Comparison of ENCODE assay signal across 1 cellular context in the genomic region with DNA sequence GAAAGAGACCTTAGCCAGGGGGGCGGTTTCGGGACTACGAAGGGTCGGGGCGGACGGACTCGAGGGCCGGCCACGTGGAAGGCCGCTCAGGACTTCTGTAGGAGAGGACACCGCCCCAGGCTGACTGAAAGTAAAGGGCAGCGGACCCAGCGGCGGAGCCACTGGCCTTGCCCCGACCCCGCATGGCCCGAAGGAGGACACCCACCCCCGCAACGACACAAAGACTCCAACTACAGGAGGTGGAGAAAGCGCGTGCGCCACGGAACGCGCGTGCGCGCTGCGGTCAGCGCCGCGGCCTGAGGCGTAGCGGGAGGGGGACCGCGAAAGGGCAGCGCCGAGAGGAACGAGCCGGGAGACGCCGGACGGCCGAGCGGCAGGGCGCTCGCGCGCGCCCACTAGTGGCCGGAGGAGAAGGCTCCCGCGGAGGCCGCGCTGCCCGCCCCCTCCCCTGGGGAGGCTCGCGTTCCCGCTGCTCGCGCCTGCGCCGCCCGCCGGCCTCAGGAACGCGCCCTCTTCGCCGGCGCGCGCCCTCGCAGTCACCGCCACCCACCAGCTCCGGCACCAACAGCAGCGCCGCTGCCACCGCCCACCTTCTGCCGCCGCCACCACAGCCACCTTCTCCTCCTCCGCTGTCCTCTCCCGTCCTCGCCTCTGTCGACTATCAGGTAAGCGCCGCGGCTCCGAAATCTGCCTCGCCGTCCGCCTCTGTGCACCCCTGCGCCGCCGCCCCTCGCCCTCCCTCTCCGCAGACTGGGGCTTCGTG.
TF ChIP-seq lines count a peak whose summit lies in the region.

A gene (plus strand): TSS at position 533 of the 763 bp plus-strand sequence. CDS start 67,784 bp downstream, outside the sequence.

TF ChIP-seq in HepG2, 621 proteins besides CTCF, POLR2A, EP300 and RAD21 (continued from another document and continues in another):
- TF ChIP-seq, protein P1, sequence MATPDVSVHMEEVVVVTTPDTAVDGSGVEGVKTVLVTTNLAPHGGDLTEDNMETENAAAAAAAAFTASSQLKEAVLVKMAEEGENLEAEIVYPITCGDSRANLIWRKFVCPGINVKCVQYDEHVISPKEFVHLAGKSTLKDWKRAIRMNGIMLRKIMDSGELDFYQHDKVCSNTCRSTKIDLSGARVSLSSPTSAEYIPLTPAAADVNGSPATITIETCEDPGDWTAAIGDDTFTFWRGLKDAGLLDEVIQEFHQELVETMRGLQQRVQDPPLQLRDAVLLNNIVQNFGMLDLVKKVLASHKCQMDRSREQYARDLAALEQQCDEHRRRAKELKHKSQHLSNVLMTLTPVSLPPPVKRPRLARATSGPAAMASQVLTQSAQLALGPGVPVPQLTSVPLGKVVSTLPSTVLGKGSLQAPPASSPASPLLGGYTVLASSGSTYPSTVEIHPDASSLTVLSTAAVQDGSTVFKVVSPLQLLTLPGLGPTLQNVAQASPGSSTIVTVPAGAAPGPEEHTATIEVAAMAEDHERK (CRISPR knock-in tag; IDR thresholded peaks at IDR 0.05; ENCODE audit: low read depth) = peak; percentile 45; the same call in 1 of the 2 replicates
- TF ChIP-seq FOXM1 (CRISPR knock-in tag; IDR thresholded peaks at IDR 0.05) (no peak), SIN3A (IDR thresholded peaks at IDR 0.05; ENCODE audit: borderline replicate concordance, low read depth, low read length) (no peak), SP140L (CRISPR knock-in tag; IDR thresholded peaks at IDR 0.05; ENCODE audit: borderline replicate concordance) (no peak), MATR3 (CRISPR knock-in tag; IDR thresholded peaks at IDR 0.05) (no peak), ZNF703 (CRISPR knock-in tag; IDR thresholded peaks at IDR 0.05; ENCODE audit: borderline replicate concordance) (no peak), POLR2G (IDR thresholded peaks at IDR 0.05; ENCODE audit: low read depth, low read length) (peak; percentile 81), CHD2 (IDR thresholded peaks at IDR 0.05; ENCODE audit: low read depth, low read length) (no peak), GATA4 (IDR thresholded peaks at IDR 0.05; ENCODE audit: borderline replicate concordance, low read depth) (no peak), ONECUT2 (CRISPR knock-in tag; IDR thresholded peaks at IDR 0.05) (0 out of 2 replicates have a peak, but pooled peaks have one; percentile 44), SP1 (IDR thresholded peaks at IDR 0.05) (no peak), SP1 (CRISPR knock-in tag; IDR thresholded peaks at IDR 0.05) (peak; percentile 36; the same call in 1 of the 2 replicates), ZNF143 (CRISPR knock-in tag; IDR thresholded peaks at IDR 0.05) (no peak), NCOA5 (CRISPR knock-in tag; IDR thresholded peaks at IDR 0.05) (no peak), SRY (CRISPR knock-in tag; IDR thresholded peaks at IDR 0.05) (peak; percentile 50), TBX3 (IDR thresholded peaks at IDR 0.05; ENCODE audit: borderline replicate concordance) (no peak), KDM5A (IDR thresholded peaks at IDR 0.05; ENCODE audit: borderline replicate concordance, low read length) (peak; percentile 45; the same call in 1 of the 2 replicates), PHF5A (CRISPR knock-in tag; IDR thresholded peaks at IDR 0.05; ENCODE audit: low read depth, unreplicated experiment) (no peak), PHB2 (IDR thresholded peaks at IDR 0.05; ENCODE audit: partially characterized antibody) (no peak), ZNF432 (CRISPR knock-in tag; IDR thresholded peaks at IDR 0.05; ENCODE audit: borderline replicate concordance) (no peak), ZNF124 (CRISPR knock-in tag; IDR thresholded peaks at IDR 0.05) (no peak; the same call in none of the 2 replicates), ZNF713 (CRISPR knock-in tag; IDR thresholded peaks at IDR 0.05) (peak; percentile 75; the same call in 1 of the 2 replicates)
- TF ChIP-seq, protein P2, sequence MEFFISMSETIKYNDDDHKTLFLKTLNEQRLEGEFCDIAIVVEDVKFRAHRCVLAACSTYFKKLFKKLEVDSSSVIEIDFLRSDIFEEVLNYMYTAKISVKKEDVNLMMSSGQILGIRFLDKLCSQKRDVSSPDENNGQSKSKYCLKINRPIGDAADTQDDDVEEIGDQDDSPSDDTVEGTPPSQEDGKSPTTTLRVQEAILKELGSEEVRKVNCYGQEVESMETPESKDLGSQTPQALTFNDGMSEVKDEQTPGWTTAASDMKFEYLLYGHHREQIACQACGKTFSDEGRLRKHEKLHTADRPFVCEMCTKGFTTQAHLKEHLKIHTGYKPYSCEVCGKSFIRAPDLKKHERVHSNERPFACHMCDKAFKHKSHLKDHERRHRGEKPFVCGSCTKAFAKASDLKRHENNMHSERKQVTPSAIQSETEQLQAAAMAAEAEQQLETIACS (CRISPR knock-in tag; IDR thresholded peaks at IDR 0.05) = peak; percentile 96
- TF ChIP-seq, protein P3, sequence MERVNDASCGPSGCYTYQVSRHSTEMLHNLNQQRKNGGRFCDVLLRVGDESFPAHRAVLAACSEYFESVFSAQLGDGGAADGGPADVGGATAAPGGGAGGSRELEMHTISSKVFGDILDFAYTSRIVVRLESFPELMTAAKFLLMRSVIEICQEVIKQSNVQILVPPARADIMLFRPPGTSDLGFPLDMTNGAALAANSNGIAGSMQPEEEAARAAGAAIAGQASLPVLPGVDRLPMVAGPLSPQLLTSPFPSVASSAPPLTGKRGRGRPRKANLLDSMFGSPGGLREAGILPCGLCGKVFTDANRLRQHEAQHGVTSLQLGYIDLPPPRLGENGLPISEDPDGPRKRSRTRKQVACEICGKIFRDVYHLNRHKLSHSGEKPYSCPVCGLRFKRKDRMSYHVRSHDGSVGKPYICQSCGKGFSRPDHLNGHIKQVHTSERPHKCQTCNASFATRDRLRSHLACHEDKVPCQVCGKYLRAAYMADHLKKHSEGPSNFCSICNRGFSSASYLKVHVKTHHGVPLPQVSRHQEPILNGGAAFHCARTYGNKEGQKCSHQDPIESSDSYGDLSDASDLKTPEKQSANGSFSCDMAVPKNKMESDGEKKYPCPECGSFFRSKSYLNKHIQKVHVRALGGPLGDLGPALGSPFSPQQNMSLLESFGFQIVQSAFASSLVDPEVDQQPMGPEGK (CRISPR knock-in tag; IDR thresholded peaks at IDR 0.05) = peak; percentile 72; the same call in 1 of the 2 replicates
- TF ChIP-seq, protein P4, sequence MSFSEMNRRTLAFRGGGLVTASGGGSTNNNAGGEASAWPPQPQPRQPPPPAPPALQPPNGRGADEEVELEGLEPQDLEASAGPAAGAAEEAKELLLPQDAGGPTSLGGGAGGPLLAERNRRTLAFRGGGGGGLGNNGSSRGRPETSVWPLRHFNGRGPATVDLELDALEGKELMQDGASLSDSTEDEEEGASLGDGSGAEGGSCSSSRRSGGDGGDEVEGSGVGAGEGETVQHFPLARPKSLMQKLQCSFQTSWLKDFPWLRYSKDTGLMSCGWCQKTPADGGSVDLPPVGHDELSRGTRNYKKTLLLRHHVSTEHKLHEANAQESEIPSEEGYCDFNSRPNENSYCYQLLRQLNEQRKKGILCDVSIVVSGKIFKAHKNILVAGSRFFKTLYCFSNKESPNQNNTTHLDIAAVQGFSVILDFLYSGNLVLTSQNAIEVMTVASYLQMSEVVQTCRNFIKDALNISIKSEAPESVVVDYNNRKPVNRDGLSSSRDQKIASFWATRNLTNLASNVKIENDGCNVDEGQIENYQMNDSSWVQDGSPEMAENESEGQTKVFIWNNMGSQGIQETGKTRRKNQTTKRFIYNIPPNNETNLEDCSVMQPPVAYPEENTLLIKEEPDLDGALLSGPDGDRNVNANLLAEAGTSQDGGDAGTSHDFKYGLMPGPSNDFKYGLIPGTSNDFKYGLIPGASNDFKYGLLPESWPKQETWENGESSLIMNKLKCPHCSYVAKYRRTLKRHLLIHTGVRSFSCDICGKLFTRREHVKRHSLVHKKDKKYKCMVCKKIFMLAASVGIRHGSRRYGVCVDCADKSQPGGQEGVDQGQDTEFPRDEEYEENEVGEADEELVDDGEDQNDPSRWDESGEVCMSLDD (CRISPR knock-in tag; IDR thresholded peaks at IDR 0.05; ENCODE audit: borderline replicate concordance) = no peak
- TF ChIP-seq, protein P5, sequence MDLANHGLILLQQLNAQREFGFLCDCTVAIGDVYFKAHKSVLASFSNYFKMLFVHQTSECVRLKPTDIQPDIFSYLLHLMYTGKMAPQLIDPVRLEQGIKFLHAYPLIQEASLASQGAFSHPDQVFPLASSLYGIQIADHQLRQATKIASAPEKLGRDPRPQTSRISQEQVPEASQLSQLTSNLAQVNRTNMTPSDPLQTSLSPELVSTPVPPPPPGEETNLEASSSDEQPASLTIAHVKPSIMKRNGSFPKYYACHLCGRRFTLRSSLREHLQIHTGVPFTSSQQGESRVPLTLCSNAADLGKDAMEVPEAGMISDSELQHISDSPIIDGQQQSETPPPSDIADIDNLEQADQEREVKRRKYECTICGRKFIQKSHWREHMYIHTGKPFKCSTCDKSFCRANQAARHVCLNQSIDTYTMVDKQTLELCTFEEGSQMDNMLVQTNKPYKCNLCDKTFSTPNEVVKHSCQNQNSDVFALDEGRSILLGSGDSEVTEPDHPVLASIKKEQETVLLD (CRISPR knock-in tag; IDR thresholded peaks at IDR 0.05; ENCODE audit: low read depth) = no peak
- TF ChIP-seq, protein P6, sequence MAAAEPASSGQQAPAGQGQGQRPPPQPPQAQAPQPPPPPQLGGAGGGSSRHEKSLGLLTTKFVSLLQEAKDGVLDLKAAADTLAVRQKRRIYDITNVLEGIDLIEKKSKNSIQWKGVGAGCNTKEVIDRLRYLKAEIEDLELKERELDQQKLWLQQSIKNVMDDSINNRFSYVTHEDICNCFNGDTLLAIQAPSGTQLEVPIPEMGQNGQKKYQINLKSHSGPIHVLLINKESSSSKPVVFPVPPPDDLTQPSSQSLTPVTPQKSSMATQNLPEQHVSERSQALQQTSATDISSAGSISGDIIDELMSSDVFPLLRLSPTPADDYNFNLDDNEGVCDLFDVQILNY (CRISPR knock-in tag; conservative IDR thresholded peaks at IDR 0.05) = no peak; the same call in 1 of the 2 replicates
- TF ChIP-seq, protein P7, sequence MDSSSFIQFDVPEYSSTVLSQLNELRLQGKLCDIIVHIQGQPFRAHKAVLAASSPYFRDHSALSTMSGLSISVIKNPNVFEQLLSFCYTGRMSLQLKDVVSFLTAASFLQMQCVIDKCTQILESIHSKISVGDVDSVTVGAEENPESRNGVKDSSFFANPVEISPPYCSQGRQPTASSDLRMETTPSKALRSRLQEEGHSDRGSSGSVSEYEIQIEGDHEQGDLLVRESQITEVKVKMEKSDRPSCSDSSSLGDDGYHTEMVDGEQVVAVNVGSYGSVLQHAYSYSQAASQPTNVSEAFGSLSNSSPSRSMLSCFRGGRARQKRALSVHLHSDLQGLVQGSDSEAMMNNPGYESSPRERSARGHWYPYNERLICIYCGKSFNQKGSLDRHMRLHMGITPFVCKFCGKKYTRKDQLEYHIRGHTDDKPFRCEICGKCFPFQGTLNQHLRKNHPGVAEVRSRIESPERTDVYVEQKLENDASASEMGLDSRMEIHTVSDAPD (CRISPR knock-in tag; IDR thresholded peaks at IDR 0.05) = no peak
- TF ChIP-seq, protein P8, sequence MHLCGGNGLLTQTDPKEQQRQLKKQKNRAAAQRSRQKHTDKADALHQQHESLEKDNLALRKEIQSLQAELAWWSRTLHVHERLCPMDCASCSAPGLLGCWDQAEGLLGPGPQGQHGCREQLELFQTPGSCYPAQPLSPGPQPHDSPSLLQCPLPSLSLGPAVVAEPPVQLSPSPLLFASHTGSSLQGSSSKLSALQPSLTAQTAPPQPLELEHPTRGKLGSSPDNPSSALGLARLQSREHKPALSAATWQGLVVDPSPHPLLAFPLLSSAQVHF (CRISPR knock-in tag; IDR thresholded peaks at IDR 0.05) = no peak
- TF ChIP-seq, protein P9, sequence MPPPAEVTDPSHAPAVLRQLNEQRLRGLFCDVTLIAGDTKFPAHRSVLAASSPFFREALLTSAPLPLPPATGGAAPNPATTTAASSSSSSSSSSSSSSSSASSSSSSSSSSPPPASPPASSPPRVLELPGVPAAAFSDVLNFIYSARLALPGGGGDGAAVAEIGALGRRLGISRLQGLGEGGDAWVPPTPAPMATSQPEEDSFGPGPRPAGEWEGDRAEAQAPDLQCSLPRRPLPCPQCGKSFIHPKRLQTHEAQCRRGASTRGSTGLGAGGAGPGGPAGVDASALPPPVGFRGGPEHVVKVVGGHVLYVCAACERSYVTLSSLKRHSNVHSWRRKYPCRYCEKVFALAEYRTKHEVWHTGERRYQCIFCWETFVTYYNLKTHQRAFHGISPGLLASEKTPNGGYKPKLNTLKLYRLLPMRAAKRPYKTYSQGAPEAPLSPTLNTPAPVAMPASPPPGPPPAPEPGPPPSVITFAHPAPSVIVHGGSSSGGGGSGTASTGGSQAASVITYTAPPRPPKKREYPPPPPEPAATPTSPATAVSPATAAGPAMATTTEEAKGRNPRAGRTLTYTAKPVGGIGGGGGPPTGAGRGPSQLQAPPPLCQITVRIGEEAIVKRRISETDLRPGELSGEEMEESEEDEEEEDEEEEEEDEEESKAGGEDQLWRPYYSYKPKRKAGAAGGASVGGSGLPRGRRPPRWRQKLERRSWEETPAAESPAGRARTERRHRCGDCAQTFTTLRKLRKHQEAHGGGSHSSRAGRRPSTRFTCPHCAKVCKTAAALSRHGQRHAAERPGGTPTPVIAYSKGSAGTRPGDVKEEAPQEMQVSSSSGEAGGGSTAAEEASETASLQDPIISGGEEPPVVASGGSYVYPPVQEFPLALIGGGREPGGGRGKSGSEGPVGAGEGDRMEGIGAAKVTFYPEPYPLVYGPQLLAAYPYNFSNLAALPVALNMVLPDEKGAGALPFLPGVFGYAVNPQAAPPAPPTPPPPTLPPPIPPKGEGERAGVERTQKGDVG (CRISPR knock-in tag; IDR thresholded peaks at IDR 0.05; ENCODE audit: borderline replicate concordance) = peak; percentile 82
- TF ChIP-seq, protein P10, sequence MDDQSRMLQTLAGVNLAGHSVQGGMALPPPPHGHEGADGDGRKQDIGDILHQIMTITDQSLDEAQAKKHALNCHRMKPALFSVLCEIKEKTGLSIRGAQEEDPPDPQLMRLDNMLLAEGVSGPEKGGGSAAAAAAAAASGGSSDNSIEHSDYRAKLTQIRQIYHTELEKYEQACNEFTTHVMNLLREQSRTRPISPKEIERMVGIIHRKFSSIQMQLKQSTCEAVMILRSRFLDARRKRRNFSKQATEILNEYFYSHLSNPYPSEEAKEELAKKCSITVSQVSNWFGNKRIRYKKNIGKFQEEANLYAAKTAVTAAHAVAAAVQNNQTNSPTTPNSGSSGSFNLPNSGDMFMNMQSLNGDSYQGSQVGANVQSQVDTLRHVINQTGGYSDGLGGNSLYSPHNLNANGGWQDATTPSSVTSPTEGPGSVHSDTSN (CRISPR knock-in tag; IDR thresholded peaks at IDR 0.05; ENCODE audit: borderline replicate concordance) = no peak
- TF ChIP-seq, protein P11, sequence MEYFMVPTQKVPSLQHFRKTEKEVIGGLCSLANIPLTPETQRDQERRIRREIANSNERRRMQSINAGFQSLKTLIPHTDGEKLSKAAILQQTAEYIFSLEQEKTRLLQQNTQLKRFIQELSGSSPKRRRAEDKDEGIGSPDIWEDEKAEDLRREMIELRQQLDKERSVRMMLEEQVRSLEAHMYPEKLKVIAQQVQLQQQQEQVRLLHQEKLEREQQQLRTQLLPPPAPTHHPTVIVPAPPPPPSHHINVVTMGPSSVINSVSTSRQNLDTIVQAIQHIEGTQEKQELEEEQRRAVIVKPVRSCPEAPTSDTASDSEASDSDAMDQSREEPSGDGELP (IDR thresholded peaks at IDR 0.05; ENCODE audit: borderline replicate concordance, low read depth) = no peak
- TF ChIP-seq, protein P12, sequence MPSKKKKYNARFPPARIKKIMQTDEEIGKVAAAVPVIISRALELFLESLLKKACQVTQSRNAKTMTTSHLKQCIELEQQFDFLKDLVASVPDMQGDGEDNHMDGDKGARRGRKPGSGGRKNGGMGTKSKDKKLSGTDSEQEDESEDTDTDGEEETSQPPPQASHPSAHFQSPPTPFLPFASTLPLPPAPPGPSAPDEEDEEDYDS (CRISPR knock-in tag; IDR thresholded peaks at IDR 0.05) = peak; percentile 40; the same call in 1 of the 2 replicates
